10 cellular contexts compared by ENCODE assay signal in the genomic region with DNA sequence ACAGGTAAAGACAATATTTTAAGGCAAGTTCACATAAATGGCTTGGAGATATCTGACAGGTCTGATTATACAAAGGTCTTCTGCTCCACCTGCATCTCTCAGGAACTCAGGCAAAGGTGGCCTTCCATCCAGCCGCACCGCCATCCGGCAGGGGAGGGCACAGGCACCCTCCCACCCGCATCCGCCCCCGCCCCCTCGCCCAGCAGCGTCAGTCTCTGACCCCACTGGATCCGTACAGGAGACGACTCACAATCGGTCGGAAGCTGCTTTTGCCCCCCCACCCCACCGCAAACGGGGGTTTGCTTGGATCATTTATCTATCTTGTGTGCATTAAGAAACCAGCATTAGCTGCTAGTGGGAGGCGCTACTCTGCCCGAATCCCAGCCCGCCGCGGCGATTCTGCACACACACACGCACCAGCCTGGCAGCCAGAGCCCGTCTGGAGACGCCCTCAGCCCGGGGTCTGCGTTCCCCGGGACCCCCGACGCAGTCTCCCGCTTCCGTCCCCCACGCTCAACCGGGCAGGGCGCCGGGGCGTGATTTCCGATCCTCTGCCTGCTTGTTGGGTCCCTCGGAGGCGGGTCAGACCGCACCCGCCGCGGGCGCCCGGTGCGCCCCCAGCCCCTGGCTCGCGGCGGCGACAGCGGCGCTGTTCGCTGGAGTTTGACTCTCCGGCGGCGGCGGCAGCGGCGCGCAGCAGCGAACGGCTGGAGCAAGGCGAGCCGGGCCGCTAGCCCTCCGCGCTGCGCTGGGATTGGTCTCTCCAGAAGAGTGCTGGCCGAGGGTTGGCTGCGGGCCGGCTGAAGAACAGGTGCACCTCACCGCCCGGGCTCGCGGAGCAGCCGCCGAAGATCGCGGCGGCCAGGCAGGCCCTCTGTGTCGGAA. TPM values are rescaled to one million over a fixed set of nuclear protein-coding genes. Genes with fewer than 3 reads are reported as not detected.
DNase-seq lines count a peak whose midpoint lies in the region; ATAC-seq, FAIRE-seq and TF ChIP-seq lines count a peak whose summit lies in the region.
"Had no signal": no experiment of that assay in that cellular context is flagged by ENCODE, and none has a peak within 500 bp of the region (broad histone marks: within the 10 kb centered on the region; RNA-seq: fewer than 3 reads in every experiment).

No MANE protein-coding gene starts in this region.

- no peak overlapping the region for H2AFZ ChIP-seq in HepG2 (ENCODE audit: low read length)
- no peak overlapping the region for H2AFZ ChIP-seq in hepatocyte

- no peak overlapping the region for H3K4me3 Mint-ChIP-seq in activated naive CD8-positive, alpha-beta T cell treated with anti-CD3 and anti-CD28 coated beads for 36 hours
- H3K4me3 Mint-ChIP-seq: T-helper 1 cell treated with Interleukin-12 subunit alpha and Interleukin-12 subunit beta and Interleukin-4 antibody, amounts not matched to agents 30 μg/mL and 1 μg/mL, for 36 hours had no signal

- H3K9me3 ChIP-seq in right lobe of liver (no peaks in the 10 kb centered on the region), HepG2 (ENCODE audit: low read length) (peaks cover 7% of the 10 kb centered on the region; the same call in 1 of the 2 replicates), hepatocyte (ENCODE audit: low read depth) (no peaks in the 10 kb centered on the region), small intestine (ENCODE audit: control insufficient read depth, low read depth) (no peaks in the 10 kb centered on the region)

- no peak overlapping the region for H3K27ac Mint-ChIP-seq in activated naive CD8-positive, alpha-beta T cell treated with anti-CD3 and anti-CD28 coated beads for 36 hours
- H3K27ac Mint-ChIP-seq: T-helper 1 cell treated with Interleukin-12 subunit alpha and Interleukin-12 subunit beta and Interleukin-4 antibody, amounts not matched to agents 30 μg/mL and 1 μg/mL, for 36 hours had no signal

- TF ChIP-seq CTCF in right lobe of liver (IDR thresholded peaks at IDR 0.05): no peak
- TF ChIP-seq CTCF in HepG2 (CRISPR knock-in tag; IDR thresholded peaks at IDR 0.05): no peak
- TF ChIP-seq CTCF in hepatocyte (IDR thresholded peaks at IDR 0.05; ENCODE audit: poor library complexity): no peak

- no TSS peak for BruUV-seq in HepG2 (replicated peaks; lab: Mats Ljungman, UMichigan)

- POLR2A ChIA-PET in HepG2 (lab: Yijun Ruan, JAX): no interaction called here

- in situ Hi-C loops in HepG2 (cut with HindIII; ENCODE audit: extremely low pct_ligation_motif_present, low pct_unique_long_range_greater_than_20kb): no loop called here

- 0% methylated on average over 2 of the region's 80 CpGs for WGBS in right lobe of liver (ENCODE audit: insufficient coverage, low coverage, low lambda C conversion rate, missing lambda C conversion rate)
- WGBS in HepG2 (ENCODE audit: low lambda C conversion rate): 24% methylated on average over 15 of the region's 80 CpGs
- WGBS in hepatocyte (ENCODE audit: low lambda C conversion rate, missing lambda C conversion rate): under 1% methylated on average over 75 of the region's 80 CpGs
- WGBS in small intestine, 3 donors: 1 to 3% (median 2%) methylated on average over 61 to 80 of the region's 80 CpGs

- peaks cover 0 to 3% of the 10 kb centered on the region in 2 donors for H3K27me3 ChIP-seq in right lobe of liver
- H3K27me3 ChIP-seq in HepG2 (ENCODE audit: control insufficient read depth in 1 of 2, insufficient read depth in 2 of 2, low read length in 2 of 2): no peaks in the 10 kb centered on the region
- peaks cover 75% of the 10 kb centered on the region for H3K27me3 ChIP-seq in hepatocyte
- peaks cover 14 to 24% of the 10 kb centered on the region in 2 donors for H3K27me3 ChIP-seq in small intestine (ENCODE audit: control insufficient read depth in 2 of 2, insufficient read depth in 2 of 2, low read length in 2 of 2)

- no peaks in the 10 kb centered on the region for H3K36me3 Mint-ChIP-seq in activated naive CD8-positive, alpha-beta T cell treated with anti-CD3 and anti-CD28 coated beads for 36 hours

- no peaks in the 10 kb centered on the region for H3K9me3 Mint-ChIP-seq in activated naive CD8-positive, alpha-beta T cell treated with anti-CD3 and anti-CD28 coated beads for 36 hours
- H3K9me3 Mint-ChIP-seq: T-helper 1 cell treated with Interleukin-12 subunit alpha and Interleukin-12 subunit beta and Interleukin-4 antibody, amounts not matched to agents 30 μg/mL and 1 μg/mL, for 36 hours had no signal

- H3K4me3 ChIP-seq in right lobe of liver: peak overlapping the region; percentile 9 to 37 (median 9)
- no peak overlapping the region for H3K4me3 ChIP-seq in HepG2 (replicated peaks in 1 of 3; ENCODE audit: insufficient read depth in 1 of 3, low read depth in 2 of 3, low read length in 3 of 3)
- H3K4me3 ChIP-seq in hepatocyte: peak overlapping the region; percentile 36
- H3K4me3 ChIP-seq in small intestine (ENCODE audit: low read depth in 1 of 2, low read length in 2 of 2): peak overlapping the region in 1 of 2 donors; percentile 24

- ATAC-seq in right lobe of liver: peak; percentile 82 to 89 (median 84)
- no peak for ATAC-seq in HepG2
- ATAC-seq in GM21390 (IDR thresholded peaks at IDR 0.05; ENCODE audit: unreplicated experiment): no peak

- H3K79me2 ChIP-seq in HepG2 (ENCODE audit: insufficient read depth, low read length) (no peaks in the 10 kb centered on the region), hepatocyte (no peaks in the 10 kb centered on the region)

- TF ChIP-seq RAD21 in HepG2 (CRISPR knock-in tag; IDR thresholded peaks at IDR 0.05): no peak

- intact Hi-C loops in right lobe of liver (cut with DNase I) (no loop called here), HepG2 (cut with micrococcal nuclease; ENCODE audit: unreplicated experiment) (no loop called here)

- no peak overlapping the region for H3K27ac ChIP-seq in right lobe of liver
- H3K27ac ChIP-seq in HepG2 (ENCODE audit: extremely low read length, insufficient read depth, low read length): no peak overlapping the region
- H3K27ac ChIP-seq in hepatocyte: no peak overlapping the region
- no peak overlapping the region for H3K27ac ChIP-seq in small intestine (ENCODE audit: low read depth in 1 of 2, low read length in 1 of 2)

- H4K20me1 ChIP-seq in HepG2 (ENCODE audit: insufficient read depth, low read length) (no peaks in the 10 kb centered on the region), hepatocyte (ENCODE audit: insufficient read depth, poor library complexity, severe bottlenecking) (no peaks in the 10 kb centered on the region)

- H3K9me2 ChIP-seq in hepatocyte (replicated peaks; ENCODE audit: insufficient read depth): no peaks in the 10 kb centered on the region

- TF ChIP-seq POLR2A in right lobe of liver (IDR thresholded peaks at IDR 0.05): no peak
- no peak for TF ChIP-seq POLR2A in HepG2 (IDR thresholded peaks at IDR 0.05; ENCODE audit: insufficient read depth in 1 of 2, low read depth in 2 of 2, low read length in 2 of 2)

- peaks cover 8% of the 10 kb centered on the region for H3K4me1 Mint-ChIP-seq in activated naive CD8-positive, alpha-beta T cell treated with anti-CD3 and anti-CD28 coated beads for 36 hours

- peak; percentile 62 to 76 (median 74) for DNase-seq in right lobe of liver
- no peak for DNase-seq in HepG2 (ENCODE audit: low spot score)
- DNase-seq in activated naive CD8-positive, alpha-beta T cell treated with anti-CD3 and anti-CD28 coated beads for 36 hours: peak; percentile 18
- peak; percentile 85 for DNase-seq in hepatocyte (ENCODE audit: low spot score)
- DNase-seq in small intestine: peak; percentile 5
- no peak for DNase-seq in activated CD4-positive, alpha-beta T cell treated with anti-CD3 and anti-CD28 coated beads, Interleukin-2, amount 50 U/mL, for 4 hours
- DNase-seq in AML-193 (lab: John Stamatoyannopoulos, UW): no peak

- H3K9ac ChIP-seq in HepG2 (ENCODE audit: insufficient read depth, low read depth, low read length): no peak overlapping the region

- H3K4me2 ChIP-seq in HepG2 (ENCODE audit: low read depth, low read length) (no peak overlapping the region), hepatocyte (peak overlapping the region; percentile 94)

- H3K36me3 ChIP-seq in right lobe of liver (no peaks in the 10 kb centered on the region), HepG2 (replicated peaks in 1 of 2; ENCODE audit: control insufficient read depth in 1 of 2, insufficient read depth in 2 of 2, low read length in 2 of 2) (no peaks in the 10 kb centered on the region), hepatocyte (replicated peaks; ENCODE audit: insufficient read depth, low read depth) (no peaks in the 10 kb centered on the region), small intestine (ENCODE audit: control insufficient read depth in 2 of 2, insufficient read depth in 2 of 2, low read length in 2 of 2) (no peaks in the 10 kb centered on the region)

- H3K4me1 ChIP-seq in right lobe of liver (peaks cover 0 to 5% (median 0%) of the 10 kb centered on the region in 4 donors), HepG2 (ENCODE audit: insufficient read depth, low read length) (no peaks in the 10 kb centered on the region), hepatocyte (ENCODE audit: insufficient read depth) (peaks cover 11% of the 10 kb centered on the region), small intestine (ENCODE audit: control insufficient read depth in 2 of 2, insufficient read depth in 1 of 2, low read depth in 1 of 2, low read length in 1 of 2) (no peaks in the 10 kb centered on the region)

- CTCF ChIA-PET in HepG2 (lab: Yijun Ruan, JAX; ENCODE audit: low intra/inter-chr PET ratio, low total read pairs): no interaction called here

- TF ChIP-seq EP300 in HepG2 (IDR thresholded peaks at IDR 0.05; ENCODE audit: low read depth in 2 of 2, low read length in 2 of 2): no peak
- no peak for TF ChIP-seq EP300 in HepG2 (CRISPR knock-in tag; IDR thresholded peaks at IDR 0.05; ENCODE audit: borderline replicate concordance)

- FAIRE-seq in HepG2 (lab: Jason Lieb, UNC) (no peak), small intestine (lab: Jason Lieb, UNC) (no peak)

- H3K27me3 Mint-ChIP-seq in activated naive CD8-positive, alpha-beta T cell treated with anti-CD3 and anti-CD28 coated beads for 36 hours: peaks cover 64% of the 10 kb centered on the region

RNA-seq across cellular contexts. Expression of a gene that starts 0.8 kb away (rescaled TPM):
- under 1 TPM; 0.34 to 0.99 (median 0.75) TPM for total RNA-seq in right lobe of liver
- not detected in 2 replicates for total RNA-seq in HepG2 (2016; rRNA removed; fragmentation: Illumina TruSeq; extraction: Trizol)
- total RNA-seq in HepG2 (2016; cell fraction: cytosol; rRNA removed; fragmentation: Illumina TruSeq; extraction: Trizol; ENCODE audit: low read depth): not detected in 2 replicates
- total RNA-seq in HepG2 (2016; cell fraction: insoluble cytoplasmic fraction; rRNA removed; fragmentation: Illumina TruSeq; extraction: Trizol): not detected in 2 replicates
- not detected in 2 replicates for total RNA-seq in HepG2 (2016; cell fraction: membrane; rRNA removed; fragmentation: Illumina TruSeq; extraction: Trizol)
- total RNA-seq in HepG2 (2016; cell fraction: nucleus; rRNA removed; fragmentation: Illumina TruSeq; extraction: Trizol): not detected in 2 replicates
- not detected in 2 replicates for polyA plus RNA-seq in HepG2 (2011; rRNA removed)
- not detected in 2 replicates for polyA plus RNA-seq in HepG2 (2011; cell fraction: cytosol; rRNA removed)
- polyA plus RNA-seq in HepG2 (2011; cell fraction: nucleus; rRNA removed): not detected in 2 replicates
- polyA plus RNA-seq in HepG2 (2012): not detected in 2 replicates
- not detected in 2 replicates for polyA plus RNA-seq in HepG2 (2016; cell fraction: cytosol; fragmentation: Illumina TruSeq; extraction: Trizol; ENCODE audit: low read depth)
- polyA plus RNA-seq in HepG2 (2016; cell fraction: insoluble cytoplasmic fraction; fragmentation: Illumina TruSeq; extraction: Trizol; ENCODE audit: low read depth): not detected in 2 replicates
- not detected in 2 replicates for polyA plus RNA-seq in HepG2 (2016; cell fraction: membrane; fragmentation: Illumina TruSeq; extraction: Trizol; ENCODE audit: low read depth)
- polyA plus RNA-seq in HepG2 (2016; cell fraction: nucleus; fragmentation: Illumina TruSeq; extraction: Trizol; ENCODE audit: insufficient read depth, low read depth): not detected in 2 replicates
- not detected in 2 replicates for polyA minus RNA-seq in HepG2 (2011; rRNA and poly(A)+ RNA removed; ENCODE audit: low replicate concordance)
- not detected in 2 replicates for polyA minus RNA-seq in HepG2 (2011; cell fraction: cytosol; rRNA and poly(A)+ RNA removed)
- polyA minus RNA-seq in HepG2 (2011; cell fraction: nucleus; rRNA and poly(A)+ RNA removed): not detected in 2 replicates
- not detected for total RNA-seq in activated naive CD8-positive, alpha-beta T cell treated with anti-CD3 and anti-CD28 coated beads for 36 hours
- total RNA-seq in hepatocyte: 0.57 and 0.72 TPM in 2 replicates
- polyA plus RNA-seq in hepatocyte: 2.0 and 3.4 TPM in 2 replicates
- polyA plus RNA-seq in small intestine: under 1 TPM in 1 of 3 donors, not detected in 2; 0.72 TPM
- total RNA-seq: skeletal muscle tissue had no signal

Comparison
In these comparisons a context has a peak if more than half of its experiments do, and no peak if none do; other contexts are left out.
1. ATAC-seq: peak in right lobe of liver (4 of 4); none in HepG2 (single experiment) and GM21390 (single experiment).
2. DNase-seq: peak in right lobe of liver (3 of 3), activated naive CD8-positive, alpha-beta T cell treated with anti-CD3 and anti-CD28 coated beads for 36 hours (single experiment), hepatocyte (single experiment) and small intestine (single experiment); none in HepG2 (single experiment), activated CD4-positive, alpha-beta T cell treated with anti-CD3 and anti-CD28 coated beads, Interleukin-2, amount 50 U/mL, for 4 hours (0 of 2) and AML-193 (0 of 2).
3. H3K4me3 ChIP-seq: peak in right lobe of liver (3 of 3) and hepatocyte (single experiment); none in HepG2 (0 of 3).